ENCODE assay signal across 23 cellular contexts in the genomic region with DNA sequence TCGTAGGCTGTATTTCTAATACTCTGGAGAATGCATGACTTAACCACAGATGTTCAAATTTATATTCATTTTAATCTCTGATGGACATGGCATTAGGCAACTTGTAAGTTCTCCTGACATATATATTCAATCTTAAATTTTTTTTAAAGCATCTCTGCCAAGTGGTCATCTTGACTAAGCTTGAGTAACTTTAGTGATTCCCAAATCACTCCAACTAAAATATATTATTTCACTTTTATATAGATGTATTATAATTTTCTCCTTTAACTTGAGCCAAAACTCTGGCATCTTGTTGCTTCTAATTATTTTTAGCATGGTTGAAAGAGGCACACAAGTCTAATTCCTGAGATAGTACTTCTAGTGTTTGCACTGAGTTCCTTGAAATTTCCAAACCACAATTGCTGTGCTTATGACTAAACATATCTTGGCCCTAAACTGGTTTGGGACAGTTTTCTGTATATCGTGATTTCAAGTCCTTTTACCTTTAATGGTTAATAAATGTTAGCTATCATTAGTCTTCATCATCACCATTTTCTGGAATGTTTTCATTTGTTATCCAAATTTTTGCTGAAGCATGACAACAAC. TPM values are rescaled to one million over a fixed set of nuclear protein-coding genes. Genes with fewer than 3 reads are reported as not detected.
"Had no signal": no experiment of that assay in that cellular context is flagged by ENCODE, and none has a peak within 500 bp of the region (broad histone marks: within the 10 kb centered on the region; RNA-seq: fewer than 3 reads in every experiment).

No MANE protein-coding gene starts in this region.

- H3K9me3 ChIP-seq: SJSA1 had no signal

- H3K27ac ChIP-seq: HL-60, KMS-11, SJSA1, SK-N-MC had no signal

- H3K9me3 Mint-ChIP-seq: IgD-negative memory B cell had no signal

- H3K4me3 ChIP-seq: K562, SJSA1, SK-N-MC had no signal

- H3K4me3 Mint-ChIP-seq: IgD-negative memory B cell had no signal

- H3K36me3 ChIP-seq: SJSA1 had no signal

- H3K4me1 ChIP-seq: SJSA1 had no signal

- H3K27me3 ChIP-seq: SJSA1 had no signal

- H3K9ac ChIP-seq: KMS-11 had no signal

- H3K4me2 ChIP-seq: KMS-11 had no signal

- DNase-seq: Kasumi-1, MM.1S, NCI-H1092 treated with DMSO at 0.1 percent for 48 hours, NCI-H1436, NCI-H187, NCI-H2029, NCI-H2081 treated with DMSO at 0.1 percent for 48 hours, NCI-H2171, NCI-H226, NCI-H446, NCI-H510A, NCI-H524 treated with DMSO at 0.1 percent for 48 hours, NCI-H69, NCI-H774, Right ventricle myocardium superior, RPMI8226, SIG-M5 had no signal

- H3K27ac Mint-ChIP-seq: IgD-negative memory B cell had no signal

- H3K36me3 Mint-ChIP-seq: IgD-negative memory B cell had no signal

RNA-seq across cellular contexts. Expression of gene LRFN5, which starts 8.4 kb away (rescaled TPM):
- total RNA-seq: SJSA1 had no signal
- polyA plus RNA-seq: IgD-negative memory B cell had no signal
